Comparison of ENCODE assay signal across 8 cellular contexts in genomic region chr15:67125589-67126502, GRCh38.
DNase-seq lines count a peak whose midpoint lies in the region; ATAC-seq, FAIRE-seq and TF ChIP-seq lines count a peak whose summit lies in the region.

No MANE protein-coding gene starts in this region.

- POLR2A ChIA-PET in A549 (lab: Yijun Ruan, JAX), result interaction anchor here (0.5 to 3.5 kb wide), 15 partner anchors 9 to 1917 kb away, joined by 3 to 24 read pairs (median 9); partner anchors contain the start of gene SMAD3

- H3K36me3 ChIP-seq in keratinocyte (ENCODE audit: control insufficient read depth in 2 of 2, extremely low read depth in 1 of 2, insufficient read depth in 2 of 2, low read length in 2 of 2), result peaks cover 0 to 3% of the 10 kb centered on the region in 2 experiments

- FAIRE-seq in A549 (lab: Jason Lieb, UNC) (peak; percentile 46), keratinocyte (lab: Jason Lieb, UNC) (peak; percentile 76)

- H3K27me3 ChIP-seq in keratinocyte (ENCODE audit: control insufficient read depth, extremely low read depth, insufficient read depth, low read length), result no peaks in the 10 kb centered on the region

- no peaks in the 10 kb centered on the region for H3K9me3 ChIP-seq in A549
- H3K9me3 ChIP-seq in keratinocyte (ENCODE audit: control insufficient read depth, low read depth, low read length), result no peaks in the 10 kb centered on the region

- H3K4me1 ChIP-seq in A549 (peaks cover 97% of the 10 kb centered on the region), keratinocyte (ENCODE audit: control insufficient read depth, extremely low read depth, insufficient read depth, low read length) (peaks cover 87% of the 10 kb centered on the region)

- peak; percentile 35 for TF ChIP-seq POLR2A in A549 (IDR thresholded peaks at IDR 0.05; ENCODE audit: low read length)

- peak; percentile 93 to 97 for DNase-seq in A549 (ENCODE audit: low read depth in 1 of 2, low spot score in 1 of 2)
- DNase-seq in HS-27A (ENCODE audit: low read depth), result peak; percentile 99
- no peak for DNase-seq in keratinocyte (ENCODE audit: low read depth, low spot score)
- DNase-seq in cortex of kidney (lab: John Stamatoyannopoulos, UW), result no peak
- no peak for DNase-seq in NCI-H1048 (lab: John Stamatoyannopoulos, UW)

- 5% methylated on average over 20 of the region's 20 CpGs for WGBS in A549 (ENCODE audit: missing lambda C conversion rate)

- no peaks in the 10 kb centered on the region for H3K9me1 ChIP-seq in keratinocyte (ENCODE audit: control insufficient read depth, extremely low read depth, insufficient read depth, low read length)

- H3K79me2 ChIP-seq in keratinocyte (ENCODE audit: control insufficient read depth, insufficient read depth, low read length), result peaks cover 54% of the 10 kb centered on the region

- H3K27ac ChIP-seq in A549 (peak overlapping the region; percentile 86 to 92), angular gyrus (ENCODE audit: low read depth, low read length) (peak overlapping the region; percentile 72), keratinocyte (ENCODE audit: control insufficient read depth, insufficient read depth, low read length) (peak overlapping the region; percentile 99), temporal lobe (ENCODE audit: low read depth, low read length) (peak overlapping the region; percentile 75)

- peak; percentile 30 to 61; a peak in 4 of 5 replicates for TF ChIP-seq RAD21 in A549 (conservative IDR thresholded peaks at IDR 0.05 in 1 of 2, IDR thresholded peaks at IDR 0.05 in 1 of 2)

- peaks cover 3% of the 10 kb centered on the region for H4K20me1 ChIP-seq in keratinocyte (ENCODE audit: control insufficient read depth, extremely low read depth, insufficient read depth, low read length)

- peak; percentile 89 to 91; a peak in 4 of 5 replicates for TF ChIP-seq EP300 in A549 (IDR thresholded peaks at IDR 0.05)

- CTCF ChIA-PET in A549 (lab: Yijun Ruan, JAX), result interaction anchor here (0.6 to 15.8 kb wide), 18 partner anchors 11 to 336 kb away, joined by 3 to 142 read pairs (median 4); no protein-coding TSS in a partner anchor

- peak overlapping the region; percentile 77 for H3K9ac ChIP-seq in keratinocyte (ENCODE audit: control insufficient read depth, extremely low read depth, insufficient read depth, low read length)

- ATAC-seq in A549 (peak; percentile 73 to 78), GM21529 (IDR thresholded peaks at IDR 0.05; ENCODE audit: unreplicated experiment) (no peak)

- H3K4me3 ChIP-seq in A549 (peak overlapping the region; percentile 37), keratinocyte (ENCODE audit: control insufficient read depth in 2 of 3, extremely low read depth in 1 of 3, insufficient read depth in 2 of 3, low read depth in 1 of 3, low read length in 3 of 3) (peak overlapping the region in 2 of 3 experiments; percentile 38 to 47)

- dilution Hi-C loops in keratinocyte (cut with MboI; ENCODE audit: extremely low pct_ligation_motif_present, low sequenced_read_pairs), result no loop called here

- H3K4me2 ChIP-seq in A549, result peak overlapping the region; percentile 88
- H3K4me2 ChIP-seq in keratinocyte (ENCODE audit: control insufficient read depth, extremely low read depth, insufficient read depth, low read depth, low read length), result peak overlapping the region; percentile 84

- no peak overlapping the region for H2AFZ ChIP-seq in keratinocyte (ENCODE audit: control insufficient read depth, low read length)

- TF ChIP-seq CTCF in A549 (IDR thresholded peaks at IDR 0.05) (no peak), keratinocyte (optimal IDR thresholded peaks at IDR 0.05 in 1 of 3, IDR thresholded peaks at IDR 0.05 in 1 of 3, conservative IDR thresholded peaks at IDR 0.05 in 1 of 3; ENCODE audit: extremely low read depth in 1 of 3, insufficient read depth in 2 of 3, low read length in 3 of 3) (no peak)

TF ChIP-seq in A549, 52 proteins besides CTCF, POLR2A, EP300 and RAD21 (continues in another document):
- peak; percentile 95 for TF ChIP-seq JUNB (IDR thresholded peaks at IDR 0.05)
- peak; percentile 51 for TF ChIP-seq SMC3 (IDR thresholded peaks at IDR 0.05)
- no peak for TF ChIP-seq NR3C1 (IDR thresholded peaks at IDR 0.05)
- TF ChIP-seq FOXS1 (CRISPR knock-in tag; IDR thresholded peaks at IDR 0.05), result peak; percentile 85
- TF ChIP-seq CBX8 (IDR thresholded peaks at IDR 0.05), result no peak
- TF ChIP-seq MAZ (IDR thresholded peaks at IDR 0.05; ENCODE audit: borderline replicate concordance, low read depth, low read length), result no peak
- no peak for TF ChIP-seq BHLHE40 (IDR thresholded peaks at IDR 0.05; ENCODE audit: low read depth, low read length)
- no peak for TF ChIP-seq NPAS2 (CRISPR knock-in tag; IDR thresholded peaks at IDR 0.05; ENCODE audit: borderline replicate concordance)
- TF ChIP-seq JUN (IDR thresholded peaks at IDR 0.05), result peak; percentile 94 to 95
- TF ChIP-seq RARB (CRISPR knock-in tag; IDR thresholded peaks at IDR 0.05), result peak; percentile 27; the same call in 1 of the 2 replicates
- no peak for TF ChIP-seq RCOR1 (IDR thresholded peaks at IDR 0.05; ENCODE audit: low read depth, low read length)
- TF ChIP-seq RFX5 (IDR thresholded peaks at IDR 0.05), result no peak
- no peak; the same call in 1 of the 2 replicates for TF ChIP-seq ZC3H11A (IDR thresholded peaks at IDR 0.05)
- TF ChIP-seq NFE2L2 (conservative IDR thresholded peaks at IDR 0.05; ENCODE audit: low read length), result peak; percentile 5; the same call in 1 of the 2 replicates
- TF ChIP-seq ATOH8 (CRISPR knock-in tag; IDR thresholded peaks at IDR 0.05; ENCODE audit: low read depth), result peak; percentile 91; the same call in 1 of the 2 replicates
- TF ChIP-seq ZSCAN20 (CRISPR knock-in tag; IDR thresholded peaks at IDR 0.05), result no peak
- no peak for TF ChIP-seq REST (IDR thresholded peaks at IDR 0.05)
- peak; percentile 24; the same call in 1 of the 2 replicates for TF ChIP-seq HEYL (CRISPR knock-in tag; IDR thresholded peaks at IDR 0.05)
- TF ChIP-seq BCL3 (IDR thresholded peaks at IDR 0.05), result peak; percentile 75
- TF ChIP-seq CBX2 (IDR thresholded peaks at IDR 0.05; ENCODE audit: borderline replicate concordance, low read depth), result no peak
- TF ChIP-seq HOXB13 (CRISPR knock-in tag; IDR thresholded peaks at IDR 0.05; ENCODE audit: low read depth), result 0 out of 2 replicates have a peak, but pooled peaks have one; percentile 20
- TF ChIP-seq FOSL2 (IDR thresholded peaks at IDR 0.05), result peak; percentile 89
- peak; percentile 96 for TF ChIP-seq FOSL2 (CRISPR knock-in tag; IDR thresholded peaks at IDR 0.05)
- no peak for TF ChIP-seq HDAC2 (IDR thresholded peaks at IDR 0.05)
- TF ChIP-seq E2F6 (IDR thresholded peaks at IDR 0.05; ENCODE audit: borderline replicate concordance, low read depth), result peak; percentile 45
- TF ChIP-seq GATA3 (IDR thresholded peaks at IDR 0.05; ENCODE audit: borderline replicate concordance), result peak; percentile 90
- no peak for TF ChIP-seq CHD4 (IDR thresholded peaks at IDR 0.05; ENCODE audit: borderline replicate concordance)
- TF ChIP-seq PHF8 (IDR thresholded peaks at IDR 0.05; ENCODE audit: borderline replicate concordance, low read depth), result no peak

Comparison
In these comparisons a context has a peak if more than half of its experiments do, and no peak if none do; other contexts are left out.
1. DNase-seq: peak in A549 (2 of 2) and HS-27A (single experiment); none in keratinocyte (single experiment), cortex of kidney (single experiment) and NCI-H1048 (single experiment).
2. Peak in every context shown above with its lines, with median percentiles within 50 percentile points of each other: H3K27ac ChIP-seq.